In the genomic region with DNA sequence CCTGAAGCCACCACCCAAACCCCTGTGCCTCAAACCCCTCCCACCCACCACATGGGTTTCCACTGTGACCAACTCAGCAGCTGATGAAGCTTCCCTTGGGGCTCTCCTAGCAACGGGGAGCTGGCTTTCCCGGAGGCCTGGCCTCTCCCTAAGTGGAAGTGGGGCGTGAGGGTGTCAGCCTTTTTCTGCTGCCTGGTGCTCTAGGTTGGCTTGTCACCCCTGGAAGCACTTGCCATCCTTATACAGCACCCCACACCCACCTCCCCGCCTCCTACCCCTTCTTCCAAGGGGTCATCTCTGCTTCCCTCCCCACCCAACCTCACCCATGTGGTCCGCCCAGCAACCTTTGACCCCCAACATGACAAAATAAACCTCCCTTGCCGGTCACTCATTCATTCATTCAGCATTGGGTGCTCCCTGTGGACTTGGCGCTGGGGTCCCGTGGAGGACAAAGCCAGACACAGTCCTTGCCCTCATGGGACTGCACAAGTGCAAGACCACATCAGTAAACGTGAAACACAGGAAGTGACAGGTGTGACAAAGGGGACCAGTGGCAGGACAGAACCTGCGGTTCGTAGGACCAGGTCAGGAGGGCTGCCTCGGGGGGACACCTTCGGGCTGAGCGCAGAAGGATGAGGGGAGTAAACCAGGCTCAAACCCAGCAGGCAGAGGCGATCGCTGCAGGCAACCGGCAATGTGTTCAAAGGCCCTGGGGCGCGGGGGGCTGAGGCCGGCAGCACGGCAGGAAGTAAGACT, we compare ENCODE assay signal across 8 cellular contexts.
DNase-seq lines count a peak whose midpoint lies in the region; TF ChIP-seq lines count a peak whose summit lies in the region.

No MANE protein-coding gene starts in this region.

- H3K36me3 Mint-ChIP-seq in MCF 10A (ENCODE audit: insufficient read depth, unreplicated experiment) (peaks cover 44% of the 10 kb centered on the region), type B pancreatic cell (no peaks in the 10 kb centered on the region)
- H3K36me3 Mint-ChIP-seq in activated T-helper 1 cell treated with anti-CD3 and anti-CD28 coated beads, Interleukin-12 subunit alpha, Interleukin-12 subunit beta, Interleukin-2, Interleukin-4 antibody, amounts not matched to agents 30 ng/mL and 10 ng/mL and 1 ng/mL, durations not matched to agents 14 hours and 24 hours and 36 hours (ENCODE audit: low read depth) = no peaks in the 10 kb centered on the region

- H3K4me1 ChIP-seq in mammary epithelial cell (ENCODE audit: insufficient read depth, low read length) (peaks cover 63% of the 10 kb centered on the region), liver (ENCODE audit: control insufficient read depth in 4 of 4, insufficient read depth in 4 of 4, low read length in 3 of 4) (peaks cover 18 to 78% (median 58%) of the 10 kb centered on the region in 4 donors)

- DNase-seq in MCF 10A (ENCODE audit: unreplicated experiment) (no peak), mammary epithelial cell (no peak), type B pancreatic cell (ENCODE audit: extremely low spot score, unreplicated experiment) (peak; percentile 51), DMS153 treated with DMSO at 0.1 percent for 48 hours (lab: John Stamatoyannopoulos, UW; ENCODE audit: unreplicated experiment) (no peak), NCI-H446 (lab: John Stamatoyannopoulos, UW) (no peak)
- DNase-seq in activated T-helper 1 cell treated with anti-CD3 and anti-CD28 coated beads, Interleukin-12 subunit alpha, Interleukin-12 subunit beta, Interleukin-2, Interleukin-4 antibody, amounts not matched to agents 30 ng/mL and 10 ng/mL and 1 ng/mL, durations not matched to agents 14 hours and 24 hours and 36 hours (ENCODE audit: low spot score) = no peak
- no peak for DNase-seq in effector CD4-positive, alpha-beta T cell

- intact Hi-C loops in MCF 10A (cut with micrococcal nuclease) = loop anchor here (1.0 kb wide), 1 partner anchor 39 kb away; no protein-coding TSS in a partner anchor
- intact Hi-C loops in mammary epithelial cell (cut with micrococcal nuclease) = no loop called here
- intact Hi-C loops in activated T-helper 1 cell treated with anti-CD3 and anti-CD28 coated beads, Interleukin-12 subunit alpha, Interleukin-12 subunit beta, Interleukin-2, Interleukin-4 antibody, amounts not matched to agents 30 ng/mL and 10 ng/mL and 1 ng/mL, durations not matched to agents 14 hours and 24 hours and 36 hours (cut with micrococcal nuclease) = no loop called here

- H3K9ac ChIP-seq in mammary epithelial cell (ENCODE audit: insufficient read depth, low read length) = no peak overlapping the region
- no peak overlapping the region for H3K9ac ChIP-seq in liver (ENCODE audit: low read depth in 1 of 2, low read length in 2 of 2)

- H3K27me3 ChIP-seq in mammary epithelial cell (ENCODE audit: insufficient read depth, low read length) = no peaks in the 10 kb centered on the region
- H3K27me3 ChIP-seq in liver (ENCODE audit: control insufficient read depth in 4 of 4, insufficient read depth in 4 of 4, low read length in 3 of 4) = no peaks in the 10 kb centered on the region

- dilution Hi-C loops in mammary epithelial cell (cut with HindIII; ENCODE audit: low sequenced_read_pairs) = loop anchor here (5.0 to 10.0 kb wide), 4 partner anchors 39 to 129 kb away; no protein-coding TSS in a partner anchor

- POLR2A ChIA-PET in MCF 10A (lab: Yijun Ruan, JAX) = interaction anchor here (1.0 to 7.6 kb wide), 9 partner anchors 8 to 197 kb away, joined by 4 to 443 read pairs (median 6); no protein-coding TSS in a partner anchor

- 99% methylated on average over 14 of the region's 21 CpGs for WGBS in mammary epithelial cell (ENCODE audit: low coverage, missing lambda C conversion rate)
- 84% methylated on average over 21 of the region's 21 CpGs for WGBS in liver

- H3K9me3 ChIP-seq in mammary epithelial cell (replicated peaks; ENCODE audit: insufficient read depth, low read length) (no peaks in the 10 kb centered on the region), liver (ENCODE audit: control insufficient read depth in 4 of 4, low read length in 3 of 4) (no peaks in the 10 kb centered on the region)

- peaks cover 27% of the 10 kb centered on the region for H4K20me1 ChIP-seq in mammary epithelial cell (ENCODE audit: insufficient read depth, low read length)

- peaks cover 49% of the 10 kb centered on the region for H3K4me1 Mint-ChIP-seq in MCF 10A (ENCODE audit: insufficient read depth, unreplicated experiment)
- H3K4me1 Mint-ChIP-seq in activated T-helper 1 cell treated with anti-CD3 and anti-CD28 coated beads, Interleukin-12 subunit alpha, Interleukin-12 subunit beta, Interleukin-2, Interleukin-4 antibody, amounts not matched to agents 30 ng/mL and 10 ng/mL and 1 ng/mL, durations not matched to agents 14 hours and 24 hours and 36 hours (ENCODE audit: low read depth) = peaks cover 39% of the 10 kb centered on the region
- H3K4me1 Mint-ChIP-seq in type B pancreatic cell (ENCODE audit: unreplicated experiment) = peaks cover 36% of the 10 kb centered on the region

- no peak for TF ChIP-seq RAD21 in liver (IDR thresholded peaks at IDR 0.05)

- no peaks in the 10 kb centered on the region for H3K9me3 Mint-ChIP-seq in MCF 10A (ENCODE audit: unreplicated experiment)
- no peaks in the 10 kb centered on the region for H3K9me3 Mint-ChIP-seq in activated T-helper 1 cell treated with anti-CD3 and anti-CD28 coated beads, Interleukin-12 subunit alpha, Interleukin-12 subunit beta, Interleukin-2, Interleukin-4 antibody, amounts not matched to agents 30 ng/mL and 10 ng/mL and 1 ng/mL, durations not matched to agents 14 hours and 24 hours and 36 hours
- no peaks in the 10 kb centered on the region for H3K9me3 Mint-ChIP-seq in type B pancreatic cell

- H2AFZ ChIP-seq in mammary epithelial cell (ENCODE audit: low read depth, low read length) = no peak overlapping the region

- in situ Hi-C loops in mammary epithelial cell (cut with MboI; ENCODE audit: low sequenced_read_pairs in 2 of 2) = loop anchor here (10.0 kb wide), 2 partner anchors 99 to 169 kb away; no protein-coding TSS in a partner anchor

- H3K36me3 ChIP-seq in mammary epithelial cell (ENCODE audit: insufficient read depth, low read length) (peaks cover 10% of the 10 kb centered on the region), liver (ENCODE audit: control insufficient read depth in 4 of 4, insufficient read depth in 3 of 4, low read depth in 1 of 4, low read length in 3 of 4) (no peaks in the 10 kb centered on the region)

- no peak overlapping the region for H3K4me2 ChIP-seq in mammary epithelial cell (ENCODE audit: insufficient read depth, low read depth, low read length)

- CTCF ChIA-PET in MCF 10A (lab: Yijun Ruan, JAX) (interaction anchor here (0.6 to 0.9 kb wide), 2 partner anchors 100 to 103 kb away, joined by 3 to 4 read pairs; no protein-coding TSS in a partner anchor), mammary epithelial cell (lab: Charles Lee; ENCODE audit: low non-redundant PET) (no interaction called here)

- no TSS peak for BruUV-seq in MCF 10A (replicated peaks; lab: Mats Ljungman, UMichigan)
- BruUV-seq in mammary epithelial cell (replicated peaks; lab: Mats Ljungman, UMichigan) = no TSS peak

- H3K27me3 Mint-ChIP-seq in MCF 10A (ENCODE audit: insufficient read depth, unreplicated experiment) = no peaks in the 10 kb centered on the region
- peaks cover 2% of the 10 kb centered on the region for H3K27me3 Mint-ChIP-seq in activated T-helper 1 cell treated with anti-CD3 and anti-CD28 coated beads, Interleukin-12 subunit alpha, Interleukin-12 subunit beta, Interleukin-2, Interleukin-4 antibody, amounts not matched to agents 30 ng/mL and 10 ng/mL and 1 ng/mL, durations not matched to agents 14 hours and 24 hours and 36 hours (ENCODE audit: insufficient read depth)
- H3K27me3 Mint-ChIP-seq in type B pancreatic cell = no peaks in the 10 kb centered on the region

- peak overlapping the region; percentile 95 for H3K27ac Mint-ChIP-seq in MCF 10A (ENCODE audit: low read depth, unreplicated experiment)
- H3K27ac Mint-ChIP-seq in activated T-helper 1 cell treated with anti-CD3 and anti-CD28 coated beads, Interleukin-12 subunit alpha, Interleukin-12 subunit beta, Interleukin-2, Interleukin-4 antibody, amounts not matched to agents 30 ng/mL and 10 ng/mL and 1 ng/mL, durations not matched to agents 14 hours and 24 hours and 36 hours = peak overlapping the region; percentile 60
- peak overlapping the region; percentile 8 for H3K27ac Mint-ChIP-seq in type B pancreatic cell

- no peak overlapping the region for H3K27ac ChIP-seq in mammary epithelial cell (ENCODE audit: insufficient read depth, low read depth, low read length)
- H3K27ac ChIP-seq in liver (ENCODE audit: low read depth in 1 of 2, low read length in 2 of 2) = peak overlapping the region; percentile 88 to 92

- H3K79me2 ChIP-seq in mammary epithelial cell (ENCODE audit: insufficient read depth, low read length) = peaks cover 97% of the 10 kb centered on the region

- H3K4me3 Mint-ChIP-seq in MCF 10A (ENCODE audit: unreplicated experiment) (no peak overlapping the region), type B pancreatic cell (no peak overlapping the region)
- no peak overlapping the region for H3K4me3 Mint-ChIP-seq in activated T-helper 1 cell treated with anti-CD3 and anti-CD28 coated beads, Interleukin-12 subunit alpha, Interleukin-12 subunit beta, Interleukin-2, Interleukin-4 antibody, amounts not matched to agents 30 ng/mL and 10 ng/mL and 1 ng/mL, durations not matched to agents 14 hours and 24 hours and 36 hours

- TF ChIP-seq CTCF in MCF 10A (IDR thresholded peaks at IDR 0.05; ENCODE audit: unreplicated experiment) (no peak), mammary epithelial cell (conservative IDR thresholded peaks at IDR 0.05 in 1 of 2, IDR thresholded peaks at IDR 0.05 in 1 of 2; ENCODE audit: extremely low read depth in 1 of 2, insufficient read depth in 1 of 2, low read depth in 1 of 2, low read length in 2 of 2) (no peak), liver (IDR thresholded peaks at IDR 0.05; ENCODE audit: low read depth, low read length, missing input control) (no peak), type B pancreatic cell (conservative IDR thresholded peaks at IDR 0.05) (no peak)

- H3K4me3 ChIP-seq in mammary epithelial cell (replicated peaks in 1 of 3; ENCODE audit: insufficient read depth in 1 of 3, low read depth in 2 of 3, low read length in 3 of 3) (no peak overlapping the region), liver (ENCODE audit: low read depth in 1 of 3, low read length in 3 of 3) (no peak overlapping the region)

TF ChIP-seq in liver, 16 proteins besides CTCF, POLR2A, EP300 and RAD21 (continues in another document):
- no peak for TF ChIP-seq EGR1 (IDR thresholded peaks at IDR 0.05; ENCODE audit: low read depth in 2 of 2)
- TF ChIP-seq HNF4G (IDR thresholded peaks at IDR 0.05) = no peak
- no peak for TF ChIP-seq FOXA2 (IDR thresholded peaks at IDR 0.05)
- no peak for TF ChIP-seq SP1 (IDR thresholded peaks at IDR 0.05)
- TF ChIP-seq GABPA (IDR thresholded peaks at IDR 0.05 in 1 of 2, conservative IDR thresholded peaks at IDR 0.05 in 1 of 2) = no peak
- TF ChIP-seq RXRA (IDR thresholded peaks at IDR 0.05) = no peak

Comparison
In these comparisons a context has a peak if more than half of its experiments do, and no peak if none do; other contexts are left out.
1. H3K27ac Mint-ChIP-seq: peak in every context shown above with its lines; median percentile 95 in MCF 10A; 60 in activated T-helper 1 cell treated with anti-CD3 and anti-CD28 coated beads, Interleukin-12 subunit alpha, Interleukin-12 subunit beta, Interleukin-2, Interleukin-4 antibody, amounts not matched to agents 30 ng/mL and 10 ng/mL and 1 ng/mL, durations not matched to agents 14 hours and 24 hours and 36 hours; 8 in type B pancreatic cell.